Comparison of ENCODE assay signal across 1 cellular context in genomic region chr7:74056096-74056915, GRCh38.
TF ChIP-seq lines count a peak whose summit lies in the region.

No MANE protein-coding gene starts in this region.

TF ChIP-seq in WTC11, 78 proteins besides CTCF, POLR2A, EP300 and RAD21 (continued from another document):
- TF ChIP-seq, protein P1, sequence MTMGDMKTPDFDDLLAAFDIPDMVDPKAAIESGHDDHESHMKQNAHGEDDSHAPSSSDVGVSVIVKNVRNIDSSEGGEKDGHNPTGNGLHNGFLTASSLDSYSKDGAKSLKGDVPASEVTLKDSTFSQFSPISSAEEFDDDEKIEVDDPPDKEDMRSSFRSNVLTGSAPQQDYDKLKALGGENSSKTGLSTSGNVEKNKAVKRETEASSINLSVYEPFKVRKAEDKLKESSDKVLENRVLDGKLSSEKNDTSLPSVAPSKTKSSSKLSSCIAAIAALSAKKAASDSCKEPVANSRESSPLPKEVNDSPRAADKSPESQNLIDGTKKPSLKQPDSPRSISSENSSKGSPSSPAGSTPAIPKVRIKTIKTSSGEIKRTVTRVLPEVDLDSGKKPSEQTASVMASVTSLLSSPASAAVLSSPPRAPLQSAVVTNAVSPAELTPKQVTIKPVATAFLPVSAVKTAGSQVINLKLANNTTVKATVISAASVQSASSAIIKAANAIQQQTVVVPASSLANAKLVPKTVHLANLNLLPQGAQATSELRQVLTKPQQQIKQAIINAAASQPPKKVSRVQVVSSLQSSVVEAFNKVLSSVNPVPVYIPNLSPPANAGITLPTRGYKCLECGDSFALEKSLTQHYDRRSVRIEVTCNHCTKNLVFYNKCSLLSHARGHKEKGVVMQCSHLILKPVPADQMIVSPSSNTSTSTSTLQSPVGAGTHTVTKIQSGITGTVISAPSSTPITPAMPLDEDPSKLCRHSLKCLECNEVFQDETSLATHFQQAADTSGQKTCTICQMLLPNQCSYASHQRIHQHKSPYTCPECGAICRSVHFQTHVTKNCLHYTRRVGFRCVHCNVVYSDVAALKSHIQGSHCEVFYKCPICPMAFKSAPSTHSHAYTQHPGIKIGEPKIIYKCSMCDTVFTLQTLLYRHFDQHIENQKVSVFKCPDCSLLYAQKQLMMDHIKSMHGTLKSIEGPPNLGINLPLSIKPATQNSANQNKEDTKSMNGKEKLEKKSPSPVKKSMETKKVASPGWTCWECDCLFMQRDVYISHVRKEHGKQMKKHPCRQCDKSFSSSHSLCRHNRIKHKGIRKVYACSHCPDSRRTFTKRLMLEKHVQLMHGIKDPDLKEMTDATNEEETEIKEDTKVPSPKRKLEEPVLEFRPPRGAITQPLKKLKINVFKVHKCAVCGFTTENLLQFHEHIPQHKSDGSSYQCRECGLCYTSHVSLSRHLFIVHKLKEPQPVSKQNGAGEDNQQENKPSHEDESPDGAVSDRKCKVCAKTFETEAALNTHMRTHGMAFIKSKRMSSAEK (CRISPR knock-in tag; IDR thresholded peaks at IDR 0.05; ENCODE audit: borderline replicate concordance): no peak
- TF ChIP-seq ZNF219 (CRISPR knock-in tag; IDR thresholded peaks at IDR 0.05; ENCODE audit: borderline replicate concordance): no peak
- no peak for TF ChIP-seq IRF2 (CRISPR knock-in tag; IDR thresholded peaks at IDR 0.05; ENCODE audit: borderline replicate concordance, low read depth)
- TF ChIP-seq NR3C1 (CRISPR knock-in tag; conservative IDR thresholded peaks at IDR 0.05; ENCODE audit: low read depth): no peak
- no peak for TF ChIP-seq ZNF138 (CRISPR knock-in tag; conservative IDR thresholded peaks at IDR 0.05)
